Comparison of ENCODE assay signal across 27 cellular contexts in genomic region chr14:97312910-97313309, GRCh38.
"Had no signal": no experiment of that assay in that cellular context is flagged by ENCODE, and none has a peak within 500 bp of the region (broad histone marks: within the 10 kb centered on the region; RNA-seq: fewer than 3 reads in every experiment).

No MANE protein-coding gene starts in this region.

- H3K36me3 ChIP-seq: stomach, suprapubic skin, thoracic aorta, thyroid gland, tibial artery, tibial nerve, transverse colon, upper lobe of left lung, upper lobe of right lung, uterus, vagina had no signal

- H3K27me3 ChIP-seq: stomach, testis, thyroid gland, tibial artery, tibial nerve, transverse colon, upper lobe of left lung, upper lobe of right lung, uterus, vagina had no signal

- DNase-seq: stimulated activated CD4-positive, alpha-beta T cell treated with anti-CD3 and anti-CD28 coated beads, Interleukin-2, amount 100 ng/mL, for 48 hours; stimulated activated CD4-positive, alpha-beta T cell treated with anti-CD3 and anti-CD28 coated beads, Interleukin-4, amount 100 ng/mL, for 1 hour; stimulated activated CD4-positive, alpha-beta T cell treated with anti-CD3 and anti-CD28 coated beads, Interleukin-4, amount 100 ng/mL, for 24 hours; stimulated activated CD4-positive, alpha-beta T cell treated with anti-CD3 and anti-CD28 coated beads, Interleukin-4, amount 100 ng/mL, for 4 hours; stimulated activated CD8-positive, alpha-beta memory T cell treated with anti-CD3 and anti-CD28 coated beads, Interleukin-4, amount 100 ng/mL, for 48 hours; stimulated activated naive B cell treated with anti-CD40 and anti-IgM and Interleukin-4, amounts not matched to agents 10 μg/mL and 1 μg/mL and 100 μg/mL, for 72 hours; stimulated activated naive CD4-positive, alpha-beta T cell; stimulated activated naive CD4-positive, alpha-beta T cell treated with Interleukin-2 at 50 U/mL for 16 hours; stimulated activated naive CD8-positive, alpha-beta T cell treated with anti-CD3 and anti-CD28 coated beads, Interleukin-15, amount 100 ng/mL, for 72 hours; stimulated activated naive CD8-positive, alpha-beta T cell treated with anti-CD3 and anti-CD28 coated beads, Interleukin-15, Interleukin-2, amounts not matched to agents 100 U/mL and 50 U/mL, for 24 hours; stomach; substantia nigra; testis; thyroid gland; tibial artery; transverse colon; trophoblast cell; upper lobe of left lung; upper lobe of right lung; uterus had no signal

- H3K4me3 ChIP-seq: stomach, suprapubic skin, testis, thoracic aorta, thyroid gland, tibial artery, tibial nerve, transverse colon, upper lobe of left lung, upper lobe of right lung, uterus, vagina had no signal

- H3K9me3 ChIP-seq: suprapubic skin, testis, thyroid gland, uterus, vagina had no signal

- FAIRE-seq: urothelium cell line had no signal

- H3K4me1 ChIP-seq: stomach, suprapubic skin, testis, thyroid gland, tibial artery, tibial nerve, transverse colon, upper lobe of left lung, upper lobe of right lung, uterus, vagina had no signal

- ATAC-seq: stimulated activated effector memory CD8-positive, alpha-beta T cell treated with anti-CD3 and anti-CD28 coated beads, Interleukin-12 subunit alpha, Interleukin-12 subunit beta, amount 100 ng/mL, for 72 hours; stimulated activated memory B cell treated with anti-CD40 and anti-IgM and Interleukin-4, amounts not matched to agents 10 μg/mL and 1 μg/mL and 100 μg/mL, for 72 hours; stimulated activated naive B cell treated with anti-CD40 and anti-IgM and Interleukin-4, amounts not matched to agents 10 μg/mL and 1 μg/mL and 100 μg/mL, for 72 hours; stimulated activated naive CD8-positive, alpha-beta T cell treated with anti-CD3 and anti-CD28 coated beads, Interleukin-15, amount 100 ng/mL, for 72 hours; stimulated activated naive CD8-positive, alpha-beta T cell treated with anti-CD3 and anti-CD28 coated beads, Interleukin-15, Interleukin-2, amounts not matched to agents 100 U/mL and 50 U/mL, for 24 hours; upper lobe of right lung had no signal

- H3K27ac ChIP-seq: stomach, suprapubic skin, testis, thoracic aorta, thyroid gland, tibial artery, tibial nerve, transverse colon, upper lobe of left lung, upper lobe of right lung, uterus, vagina had no signal
